In the genomic region with DNA sequence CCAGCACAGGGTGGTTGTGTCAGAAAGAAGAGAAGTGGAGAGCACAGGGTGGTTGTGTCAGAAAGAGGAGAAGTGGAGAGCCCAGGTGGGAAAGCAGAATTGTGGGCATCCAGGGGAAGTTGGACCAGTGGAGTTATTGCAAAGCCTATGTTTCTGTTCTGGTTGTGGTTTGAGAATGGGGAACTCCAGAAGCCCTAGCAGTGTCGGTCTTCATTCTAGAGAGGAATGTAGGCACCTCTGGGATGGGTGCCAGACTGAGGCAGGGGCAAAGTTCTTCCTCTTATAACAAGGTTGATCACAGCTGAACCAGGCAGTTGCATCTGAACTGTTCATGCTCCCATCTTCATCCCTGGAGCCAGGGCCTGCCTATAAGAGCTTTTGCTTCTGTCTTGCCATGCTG, we compare ENCODE assay signal across 17 cellular contexts. TPM values are rescaled to one million over a fixed set of nuclear protein-coding genes. Genes with fewer than 3 reads are reported as not detected.
DNase-seq lines count a peak whose midpoint lies in the region; ATAC-seq and TF ChIP-seq lines count a peak whose summit lies in the region.
"Had no signal": no experiment of that assay in that cellular context is flagged by ENCODE, and none has a peak within 500 bp of the region (broad histone marks: within the 10 kb centered on the region; RNA-seq: fewer than 3 reads in every experiment).

No MANE protein-coding gene starts in this region.

- no peak overlapping the region for H3K27ac Mint-ChIP-seq in stimulated activated naive B cell treated with anti-CD40 and anti-IgM and Interleukin-4, amounts not matched to agents 10 μg/mL and 1 μg/mL and 100 μg/mL, for 72 hours
- H3K27ac Mint-ChIP-seq: CD8-positive, alpha-beta T cell had no signal

- H3K27ac ChIP-seq in right atrium auricular region, result no peak overlapping the region
- H3K27ac ChIP-seq in right cardiac atrium (ENCODE audit: low read length), result no peak overlapping the region
- H3K27ac ChIP-seq: coronary artery, VCaP had no signal

- intact Hi-C loops in Right ventricle myocardium superior (cut with DNase I), result no loop called here
- intact Hi-C loops in right cardiac atrium (cut with DNase I), result loop anchor here in 1 of 4 donors (5.0 kb wide), 1 partner anchor 53 kb away; no protein-coding TSS in a partner anchor

- peaks cover 16 to 22% of the 10 kb centered on the region in 2 donors for H3K36me3 Mint-ChIP-seq in stimulated activated naive B cell treated with anti-CD40 and anti-IgM and Interleukin-4, amounts not matched to agents 10 μg/mL and 1 μg/mL and 100 μg/mL, for 72 hours

- peaks cover 18% of the 10 kb centered on the region for H3K36me3 ChIP-seq in right atrium auricular region
- H3K36me3 ChIP-seq: MG63 had no signal

- DNase-seq in Right ventricle myocardium superior, result no peak
- DNase-seq in right atrium auricular region (ENCODE audit: low spot score), result no peak
- DNase-seq in OCI-M1 (lab: John Stamatoyannopoulos, UW), result peak; percentile 13
- peak in 2 of 3 donors; percentile 62 to 67 for DNase-seq in right cardiac atrium
- peak; percentile 12 for DNase-seq in stimulated activated naive B cell treated with anti-CD40 and anti-IgM and Interleukin-4, amounts not matched to agents 10 μg/mL and 1 μg/mL and 100 μg/mL, for 72 hours
- no peak for DNase-seq in COR-L47 (lab: John Stamatoyannopoulos, UW)
- no peak for DNase-seq in dermis blood vessel endothelial cell
- DNase-seq: 8988T; CD8-positive, alpha-beta T cell; MG63 had no signal

- no peak overlapping the region for H3K4me3 Mint-ChIP-seq in stimulated activated naive B cell treated with anti-CD40 and anti-IgM and Interleukin-4, amounts not matched to agents 10 μg/mL and 1 μg/mL and 100 μg/mL, for 72 hours
- H3K4me3 Mint-ChIP-seq: CD8-positive, alpha-beta T cell had no signal

- no peak overlapping the region for H3K4me3 ChIP-seq in right atrium auricular region
- no peak overlapping the region for H3K4me3 ChIP-seq in right cardiac atrium (ENCODE audit: low read length)
- H3K4me3 ChIP-seq: coronary artery, MG63 had no signal

- H3K4me1 ChIP-seq in right atrium auricular region, result peaks cover 0 to 5% of the 10 kb centered on the region in 2 donors
- H3K4me1 ChIP-seq in right cardiac atrium (ENCODE audit: control insufficient read depth, insufficient read depth, low read length), result peaks cover 1% of the 10 kb centered on the region

- no peak for TF ChIP-seq CTCF in right atrium auricular region (IDR thresholded peaks at IDR 0.05)

- WGBS in right cardiac atrium, result 69% methylated on average over 1 of the region's 1 CpG

- H3K27me3 ChIP-seq in right atrium auricular region (no peaks in the 10 kb centered on the region), right cardiac atrium (ENCODE audit: control insufficient read depth, insufficient read depth) (no peaks in the 10 kb centered on the region)
- H3K27me3 ChIP-seq: MG63 had no signal

- peaks cover 23 to 34% of the 10 kb centered on the region in 2 donors for H3K4me1 Mint-ChIP-seq in stimulated activated naive B cell treated with anti-CD40 and anti-IgM and Interleukin-4, amounts not matched to agents 10 μg/mL and 1 μg/mL and 100 μg/mL, for 72 hours

- H3K9me3 ChIP-seq in right atrium auricular region, result no peaks in the 10 kb centered on the region
- H3K9me3 ChIP-seq in right cardiac atrium (ENCODE audit: control insufficient read depth, low read length), result no peaks in the 10 kb centered on the region
- H3K9me3 ChIP-seq: MG63 had no signal

- H3K9me3 Mint-ChIP-seq in stimulated activated naive B cell treated with anti-CD40 and anti-IgM and Interleukin-4, amounts not matched to agents 10 μg/mL and 1 μg/mL and 100 μg/mL, for 72 hours, result no peaks in the 10 kb centered on the region
- H3K9me3 Mint-ChIP-seq: CD8-positive, alpha-beta T cell had no signal

- ATAC-seq in Right ventricle myocardium superior (ENCODE audit: poor library complexity) (peak; percentile 28), right cardiac atrium (no peak), HG03460 (IDR thresholded peaks at IDR 0.05; ENCODE audit: unreplicated experiment) (no peak)
- ATAC-seq in stimulated activated naive B cell treated with anti-CD40 and anti-IgM and Interleukin-4, amounts not matched to agents 10 μg/mL and 1 μg/mL and 100 μg/mL, for 72 hours (replicated peaks), result peak; percentile 72 to 90
- ATAC-seq: CD8-positive, alpha-beta T cell had no signal

- peaks cover 0 to 9% of the 10 kb centered on the region in 2 donors for H3K27me3 Mint-ChIP-seq in stimulated activated naive B cell treated with anti-CD40 and anti-IgM and Interleukin-4, amounts not matched to agents 10 μg/mL and 1 μg/mL and 100 μg/mL, for 72 hours

RNA-seq across cellular contexts. Expression of a gene that starts 1.0 kb away (rescaled TPM):
- total RNA-seq in Right ventricle myocardium superior (not detected), right atrium auricular region (1 to 10 TPM in 1 of 2 donors, not detected in 1; 2.6 TPM), right cardiac atrium (under 1 TPM in 3 of 4 donors, not detected in 1; 0.26 to 0.63 (median 0.45) TPM), dermis blood vessel endothelial cell (0.42 and 1.7 TPM in 2 replicates)
- polyA plus RNA-seq in right cardiac atrium, result 0.09 TPM

RNA-seq across cellular contexts. Expression of a gene that starts 6.3 kb away (rescaled TPM):
- total RNA-seq in Right ventricle myocardium superior (70.5 TPM), right atrium auricular region (100 to 1,000 TPM; 127 to 146 TPM), right cardiac atrium (10 to 100 TPM; 70.4 to 88.0 (median 81.2) TPM), dermis blood vessel endothelial cell (144 and 208 TPM in 2 replicates)
- polyA plus RNA-seq in right cardiac atrium, result 129 TPM

RNA-seq across cellular contexts. Expression of a gene that starts 9.1 kb away (rescaled TPM):
- total RNA-seq in Right ventricle myocardium superior (7.0 TPM), right atrium auricular region (10 to 100 TPM in 1 of 2 donors, 1 to 10 TPM in 1; 4.9 to 10.1 TPM), right cardiac atrium (10 to 100 TPM in 1 of 4 donors, 1 to 10 TPM in 3; 7.4 to 10.4 (median 8.1) TPM), dermis blood vessel endothelial cell (24.9 and 33.4 TPM in 2 replicates)
- 3.7 TPM for polyA plus RNA-seq in right cardiac atrium

RNA-seq across cellular contexts. Expression of a gene that starts 23.5 kb away (rescaled TPM):
- total RNA-seq in Right ventricle myocardium superior, result not detected
- total RNA-seq in right atrium auricular region, result not detected
- not detected for total RNA-seq in right cardiac atrium
- polyA plus RNA-seq in right cardiac atrium, result not detected
- 0.09 TPM in 1 of 2 replicates, not detected in the other for total RNA-seq in dermis blood vessel endothelial cell
- total RNA-seq: CD8-positive, alpha-beta T cell; posterior vena cava; SK-MEL-5; temporal lobe had no signal
- polyA plus RNA-seq: esophagus had no signal

RNA-seq across cellular contexts. Expression of a gene that starts 57.5 kb away (rescaled TPM):
- 81.9 TPM for total RNA-seq in Right ventricle myocardium superior
- 10 to 100 TPM; 69.4 to 77.6 TPM for total RNA-seq in right atrium auricular region
- 100 to 1,000 TPM in 2 of 4 donors, 10 to 100 TPM in 2; 87.5 to 107 (median 96.9) TPM for total RNA-seq in right cardiac atrium
- polyA plus RNA-seq in right cardiac atrium, result 50.0 TPM
- total RNA-seq in dermis blood vessel endothelial cell, result 179 and 239 TPM in 2 replicates

Comparison
In these comparisons a context has a peak if more than half of its experiments do, and no peak if none do; other contexts are left out.
1. ATAC-seq: peak in Right ventricle myocardium superior (single experiment) and stimulated activated naive B cell treated with anti-CD40 and anti-IgM and Interleukin-4, amounts not matched to agents 10 μg/mL and 1 μg/mL and 100 μg/mL, for 72 hours (2 of 2); none in right cardiac atrium (0 of 2) and HG03460 (single experiment).
2. DNase-seq: peak in OCI-M1 (single experiment), right cardiac atrium (2 of 3) and stimulated activated naive B cell treated with anti-CD40 and anti-IgM and Interleukin-4, amounts not matched to agents 10 μg/mL and 1 μg/mL and 100 μg/mL, for 72 hours (single experiment); none in Right ventricle myocardium superior (single experiment), right atrium auricular region (single experiment), COR-L47 (single experiment) and dermis blood vessel endothelial cell (single experiment).